20 cellular contexts compared by ENCODE assay signal in genomic region chr1:157311730-157312269, GRCh38.
"Had no signal": no experiment of that assay in that cellular context is flagged by ENCODE, and none has a peak within 500 bp of the region (broad histone marks: within the 10 kb centered on the region; RNA-seq: fewer than 3 reads in every experiment).

No MANE protein-coding gene starts in this region.

- H3K36me3 ChIP-seq: transverse colon had no signal

- H3K27ac ChIP-seq: body of pancreas, dorsolateral prefrontal cortex, psoas muscle, skin epidermis, transverse colon had no signal

- H3K9me3 ChIP-seq: body of pancreas, mucosa of descending colon, psoas muscle had no signal

- H3K4me3 ChIP-seq: body of pancreas, dorsolateral prefrontal cortex, mucosa of descending colon, psoas muscle, skin epidermis, transverse colon had no signal

- ATAC-seq: activated CD8-positive, alpha-beta T cell treated with anti-CD3 and anti-CD28 coated beads for 36 hours; activated T-helper 17 cell treated with anti-CD3 and anti-CD28 coated beads, Interleukin-2, amount 50 U/mL, for 72 hours; psoas muscle; stimulated activated naive CD8-positive, alpha-beta T cell treated with anti-CD3 and anti-CD28 coated beads, Interleukin-15, Interleukin-2, amounts not matched to agents 100 U/mL and 50 U/mL, for 24 hours had no signal

- H3K27me3 ChIP-seq: body of pancreas, transverse colon had no signal

- DNase-seq: activated CD4-positive, alpha-beta T cell treated with anti-CD3 and anti-CD28 coated beads for 48 hours; activated CD4-positive, CD25-positive, alpha-beta regulatory T cell; activated CD8-positive, alpha-beta T cell treated with anti-CD3 and anti-CD28 coated beads for 36 hours; activated naive CD4-positive, alpha-beta T cell; activated naive CD8-positive, alpha-beta T cell treated with anti-CD3 and anti-CD28 coated beads for 36 hours; activated T-cell treated with anti-CD3 and anti-CD28 coated beads, Interleukin-2, amount 50 U/mL, for 1 hour; amniotic stem cell; caudate nucleus; dorsolateral prefrontal cortex; left cardiac atrium; mammary epithelial cell; naive B cell; psoas muscle; stimulated activated naive CD8-positive, alpha-beta T cell treated with anti-CD3 and anti-CD28 coated beads, Interleukin-15, Interleukin-2, amounts not matched to agents 100 U/mL and 50 U/mL, for 24 hours; T-helper 2 cell; transverse colon had no signal

- H3K4me1 ChIP-seq: psoas muscle had no signal
